1 cellular context compared by ENCODE assay signal in the genomic region with DNA sequence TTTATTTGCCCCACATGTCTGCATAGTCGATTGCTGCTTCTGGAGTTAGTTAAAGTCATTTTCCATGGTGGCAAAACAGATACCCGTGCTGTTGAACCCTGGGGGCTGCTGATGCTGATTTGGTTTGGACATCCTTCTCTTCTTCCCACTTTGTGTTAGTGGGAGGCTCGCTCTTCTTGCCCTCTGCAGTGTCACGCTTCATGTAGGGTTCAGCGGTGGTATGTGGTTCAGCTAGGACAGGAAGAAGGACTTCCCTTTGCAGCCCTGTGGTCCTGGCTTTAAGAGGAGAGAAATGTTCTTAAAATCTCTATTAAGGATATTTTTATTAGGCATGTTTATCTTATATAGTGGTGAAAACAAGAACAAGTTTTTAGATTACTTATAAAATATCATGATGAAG.
TF ChIP-seq lines count a peak whose summit lies in the region.

No MANE protein-coding gene starts in this region.

TF ChIP-seq in HepG2, 621 proteins besides CTCF, POLR2A, EP300 and RAD21 (continued from another document):
- TF ChIP-seq, protein P1, sequence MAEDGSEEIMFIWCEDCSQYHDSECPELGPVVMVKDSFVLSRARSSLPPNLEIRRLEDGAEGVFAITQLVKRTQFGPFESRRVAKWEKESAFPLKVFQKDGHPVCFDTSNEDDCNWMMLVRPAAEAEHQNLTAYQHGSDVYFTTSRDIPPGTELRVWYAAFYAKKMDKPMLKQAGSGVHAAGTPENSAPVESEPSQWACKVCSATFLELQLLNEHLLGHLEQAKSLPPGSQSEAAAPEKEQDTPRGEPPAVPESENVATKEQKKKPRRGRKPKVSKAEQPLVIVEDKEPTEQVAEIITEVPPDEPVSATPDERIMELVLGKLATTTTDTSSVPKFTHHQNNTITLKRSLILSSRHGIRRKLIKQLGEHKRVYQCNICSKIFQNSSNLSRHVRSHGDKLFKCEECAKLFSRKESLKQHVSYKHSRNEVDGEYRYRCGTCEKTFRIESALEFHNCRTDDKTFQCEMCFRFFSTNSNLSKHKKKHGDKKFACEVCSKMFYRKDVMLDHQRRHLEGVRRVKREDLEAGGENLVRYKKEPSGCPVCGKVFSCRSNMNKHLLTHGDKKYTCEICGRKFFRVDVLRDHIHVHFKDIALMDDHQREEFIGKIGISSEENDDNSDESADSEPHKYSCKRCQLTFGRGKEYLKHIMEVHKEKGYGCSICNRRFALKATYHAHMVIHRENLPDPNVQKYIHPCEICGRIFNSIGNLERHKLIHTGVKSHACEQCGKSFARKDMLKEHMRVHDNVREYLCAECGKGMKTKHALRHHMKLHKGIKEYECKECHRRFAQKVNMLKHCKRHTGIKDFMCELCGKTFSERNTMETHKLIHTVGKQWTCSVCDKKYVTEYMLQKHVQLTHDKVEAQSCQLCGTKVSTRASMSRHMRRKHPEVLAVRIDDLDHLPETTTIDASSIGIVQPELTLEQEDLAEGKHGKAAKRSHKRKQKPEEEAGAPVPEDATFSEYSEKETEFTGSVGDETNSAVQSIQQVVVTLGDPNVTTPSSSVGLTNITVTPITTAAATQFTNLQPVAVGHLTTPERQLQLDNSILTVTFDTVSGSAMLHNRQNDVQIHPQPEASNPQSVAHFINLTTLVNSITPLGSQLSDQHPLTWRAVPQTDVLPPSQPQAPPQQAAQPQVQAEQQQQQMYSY (CRISPR knock-in tag; IDR thresholded peaks at IDR 0.05): no peak
- TF ChIP-seq ZKSCAN1 (IDR thresholded peaks at IDR 0.05; ENCODE audit: low read length) (no peak), CEBPB (IDR thresholded peaks at IDR 0.05; ENCODE audit: borderline replicate concordance, low read depth, low read length) (no peak), CCDC6 (CRISPR knock-in tag; IDR thresholded peaks at IDR 0.05) (no peak), ZNF619 (CRISPR knock-in tag; IDR thresholded peaks at IDR 0.05) (no peak), GZF1 (CRISPR knock-in tag; IDR thresholded peaks at IDR 0.05) (no peak), SUZ12 (IDR thresholded peaks at IDR 0.05; ENCODE audit: low read depth, low read length) (no peak), IRF1 (CRISPR knock-in tag; IDR thresholded peaks at IDR 0.05; ENCODE audit: low read depth) (no peak), CBX1 (IDR thresholded peaks at IDR 0.05; ENCODE audit: low read depth) (no peak), ZFX (CRISPR knock-in tag; IDR thresholded peaks at IDR 0.05; ENCODE audit: low read depth) (no peak)
- TF ChIP-seq, protein P2, sequence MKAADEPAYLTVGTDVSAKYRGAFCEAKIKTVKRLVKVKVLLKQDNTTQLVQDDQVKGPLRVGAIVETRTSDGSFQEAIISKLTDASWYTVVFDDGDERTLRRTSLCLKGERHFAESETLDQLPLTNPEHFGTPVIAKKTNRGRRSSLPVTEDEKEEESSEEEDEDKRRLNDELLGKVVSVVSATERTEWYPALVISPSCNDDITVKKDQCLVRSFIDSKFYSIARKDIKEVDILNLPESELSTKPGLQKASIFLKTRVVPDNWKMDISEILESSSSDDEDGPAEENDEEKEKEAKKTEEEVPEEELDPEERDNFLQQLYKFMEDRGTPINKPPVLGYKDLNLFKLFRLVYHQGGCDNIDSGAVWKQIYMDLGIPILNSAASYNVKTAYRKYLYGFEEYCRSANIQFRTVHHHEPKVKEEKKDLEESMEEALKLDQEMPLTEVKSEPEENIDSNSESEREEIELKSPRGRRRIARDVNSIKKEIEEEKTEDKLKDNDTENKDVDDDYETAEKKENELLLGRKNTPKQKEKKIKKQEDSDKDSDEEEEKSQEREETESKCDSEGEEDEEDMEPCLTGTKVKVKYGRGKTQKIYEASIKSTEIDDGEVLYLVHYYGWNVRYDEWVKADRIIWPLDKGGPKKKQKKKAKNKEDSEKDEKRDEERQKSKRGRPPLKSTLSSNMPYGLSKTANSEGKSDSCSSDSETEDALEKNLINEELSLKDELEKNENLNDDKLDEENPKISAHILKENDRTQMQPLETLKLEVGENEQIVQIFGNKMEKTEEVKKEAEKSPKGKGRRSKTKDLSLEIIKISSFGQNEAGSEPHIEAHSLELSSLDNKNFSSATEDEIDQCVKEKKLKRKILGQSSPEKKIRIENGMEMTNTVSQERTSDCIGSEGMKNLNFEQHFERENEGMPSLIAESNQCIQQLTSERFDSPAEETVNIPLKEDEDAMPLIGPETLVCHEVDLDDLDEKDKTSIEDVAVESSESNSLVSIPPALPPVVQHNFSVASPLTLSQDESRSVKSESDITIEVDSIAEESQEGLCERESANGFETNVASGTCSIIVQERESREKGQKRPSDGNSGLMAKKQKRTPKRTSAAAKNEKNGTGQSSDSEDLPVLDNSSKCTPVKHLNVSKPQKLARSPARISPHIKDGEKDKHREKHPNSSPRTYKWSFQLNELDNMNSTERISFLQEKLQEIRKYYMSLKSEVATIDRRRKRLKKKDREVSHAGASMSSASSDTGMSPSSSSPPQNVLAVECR (CRISPR knock-in tag; IDR thresholded peaks at IDR 0.05; ENCODE audit: borderline replicate concordance): no peak
- TF ChIP-seq, protein P3, sequence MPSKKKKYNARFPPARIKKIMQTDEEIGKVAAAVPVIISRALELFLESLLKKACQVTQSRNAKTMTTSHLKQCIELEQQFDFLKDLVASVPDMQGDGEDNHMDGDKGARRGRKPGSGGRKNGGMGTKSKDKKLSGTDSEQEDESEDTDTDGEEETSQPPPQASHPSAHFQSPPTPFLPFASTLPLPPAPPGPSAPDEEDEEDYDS (CRISPR knock-in tag; IDR thresholded peaks at IDR 0.05): no peak
